ENCODE assay signal across 20 cellular contexts in the genomic region with DNA sequence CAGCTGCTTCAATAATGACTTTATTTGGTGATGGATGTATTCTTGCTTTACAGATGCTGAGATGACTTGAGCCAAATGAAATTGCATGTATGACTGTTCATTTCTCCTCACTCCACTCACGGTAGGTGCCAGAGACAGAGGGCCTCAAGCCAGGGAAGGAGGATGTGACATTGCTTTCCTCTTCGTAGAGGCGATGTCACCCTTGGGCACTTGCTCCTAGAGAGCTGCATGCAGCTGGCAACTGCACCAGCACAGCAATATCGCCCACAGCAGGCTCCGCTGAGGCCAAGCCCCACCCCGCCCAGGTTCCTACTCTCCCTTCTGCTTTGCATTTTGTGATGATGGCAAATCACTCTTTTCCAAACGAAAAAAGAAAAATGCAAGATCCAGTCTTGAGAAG.
"Had no signal": no experiment of that assay in that cellular context is flagged by ENCODE, and none has a peak within 500 bp of the region (broad histone marks: within the 10 kb centered on the region; RNA-seq: fewer than 3 reads in every experiment).

No MANE protein-coding gene starts in this region.

- H3K27ac ChIP-seq: brain microvascular endothelial cell, left lung, neutrophil, suprapubic skin, WERI-Rb-1 had no signal

- H3K27me3 ChIP-seq: brain microvascular endothelial cell, left lung, neutrophil, suprapubic skin had no signal

- H3K36me3 ChIP-seq: brain microvascular endothelial cell, left lung, neutrophil, suprapubic skin, WERI-Rb-1 had no signal

- FAIRE-seq: endothelial cell of umbilical vein, kidney had no signal

- H3K4me3 ChIP-seq: left lung, mucosa of descending colon, suprapubic skin had no signal

- H3K4me1 ChIP-seq: left lung, suprapubic skin had no signal

- H3K9me3 ChIP-seq: mucosa of descending colon, neutrophil, suprapubic skin had no signal

- DNase-seq: activated CD8-positive, alpha-beta memory T cell treated with anti-CD3 and anti-CD28 coated beads, Interleukin-2, amount 50 U/mL, for 4 hours; activated CD8-positive, alpha-beta T cell treated with anti-CD3 and anti-CD28 coated beads, Interleukin-2, amount 10 ng/mL, durations not matched to agents 7 days and 5 days; activated naive CD4-positive, alpha-beta T cell; activated naive CD8-positive, alpha-beta T cell treated with anti-CD3 and anti-CD28 coated beads, Interleukin-2, amount 10 ng/mL, durations not matched to agents 7 days and 5 days; brain microvascular endothelial cell; cortex of kidney; effector CD8-positive, alpha-beta T cell; foreskin fibroblast; hippocampal formation; kidney; left lung; mucosa of descending colon; naive thymus-derived CD4-positive, alpha-beta T cell; retina; stimulated activated naive CD8-positive, alpha-beta T cell treated with anti-CD3 and anti-CD28 coated beads, Interleukin-15, Interleukin-2, amounts not matched to agents 100 U/mL and 50 U/mL, for 24 hours; trophoblast cell; WERI-Rb-1 had no signal

- ATAC-seq: activated CD8-positive, alpha-beta T cell treated with anti-CD3 and anti-CD28 coated beads, Interleukin-2, amount 10 ng/mL, durations not matched to agents 7 days and 5 days; left lung; mucosa of descending colon; naive thymus-derived CD4-positive, alpha-beta T cell; stimulated activated naive CD8-positive, alpha-beta T cell treated with anti-CD3 and anti-CD28 coated beads, Interleukin-15, Interleukin-2, amounts not matched to agents 100 U/mL and 50 U/mL, for 24 hours had no signal
